In the genomic region with DNA sequence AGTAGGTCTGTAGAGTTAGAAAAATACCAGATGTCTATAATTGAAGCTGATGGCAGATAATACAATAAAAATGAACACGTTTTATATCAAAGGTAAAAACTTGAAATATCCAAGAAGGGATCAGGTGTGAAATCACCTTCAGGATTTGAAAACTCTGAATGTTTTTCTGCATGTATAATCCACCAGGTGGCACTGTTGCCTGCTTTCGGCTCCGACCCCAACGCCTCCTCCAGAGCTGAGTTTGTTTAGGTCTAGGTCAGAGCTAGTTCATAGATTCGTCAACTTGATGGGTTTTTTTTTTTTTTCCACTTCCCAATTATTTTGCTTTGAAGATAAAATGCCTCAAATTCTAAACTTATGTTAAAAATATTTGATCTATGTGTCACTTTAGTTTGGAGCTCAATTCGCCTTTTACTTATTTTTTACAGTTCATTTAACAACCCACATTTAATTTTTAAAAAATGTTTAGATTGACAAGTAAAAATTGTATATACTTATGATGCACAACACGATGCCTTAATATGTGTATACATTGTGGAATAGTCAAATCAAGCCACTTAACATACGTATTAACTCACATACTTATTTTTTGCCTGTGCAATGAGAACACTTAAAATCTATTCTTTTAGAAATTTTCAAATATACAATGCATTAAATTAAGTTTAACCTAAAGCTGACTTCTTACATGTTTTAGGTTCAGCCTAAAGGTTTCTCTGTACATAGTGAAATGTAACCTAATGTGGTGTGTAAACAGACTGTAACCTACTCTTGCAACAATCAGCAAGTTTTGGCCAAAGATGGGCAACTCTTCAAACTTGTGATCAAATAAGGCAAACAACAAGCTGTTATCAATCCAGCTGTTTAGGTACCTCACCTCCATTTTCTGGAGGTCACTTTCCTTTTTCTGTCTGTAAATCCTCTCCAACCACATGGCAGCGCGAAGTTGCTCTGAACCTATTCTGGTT, we compare ENCODE assay signal across 1 cellular context.
TF ChIP-seq lines count a peak whose summit lies in the region.

No MANE protein-coding gene starts in this region.

TF ChIP-seq in GM23338, 12 proteins besides CTCF, POLR2A, EP300 and RAD21 (continued from another document):
- TF ChIP-seq, protein P1, sequence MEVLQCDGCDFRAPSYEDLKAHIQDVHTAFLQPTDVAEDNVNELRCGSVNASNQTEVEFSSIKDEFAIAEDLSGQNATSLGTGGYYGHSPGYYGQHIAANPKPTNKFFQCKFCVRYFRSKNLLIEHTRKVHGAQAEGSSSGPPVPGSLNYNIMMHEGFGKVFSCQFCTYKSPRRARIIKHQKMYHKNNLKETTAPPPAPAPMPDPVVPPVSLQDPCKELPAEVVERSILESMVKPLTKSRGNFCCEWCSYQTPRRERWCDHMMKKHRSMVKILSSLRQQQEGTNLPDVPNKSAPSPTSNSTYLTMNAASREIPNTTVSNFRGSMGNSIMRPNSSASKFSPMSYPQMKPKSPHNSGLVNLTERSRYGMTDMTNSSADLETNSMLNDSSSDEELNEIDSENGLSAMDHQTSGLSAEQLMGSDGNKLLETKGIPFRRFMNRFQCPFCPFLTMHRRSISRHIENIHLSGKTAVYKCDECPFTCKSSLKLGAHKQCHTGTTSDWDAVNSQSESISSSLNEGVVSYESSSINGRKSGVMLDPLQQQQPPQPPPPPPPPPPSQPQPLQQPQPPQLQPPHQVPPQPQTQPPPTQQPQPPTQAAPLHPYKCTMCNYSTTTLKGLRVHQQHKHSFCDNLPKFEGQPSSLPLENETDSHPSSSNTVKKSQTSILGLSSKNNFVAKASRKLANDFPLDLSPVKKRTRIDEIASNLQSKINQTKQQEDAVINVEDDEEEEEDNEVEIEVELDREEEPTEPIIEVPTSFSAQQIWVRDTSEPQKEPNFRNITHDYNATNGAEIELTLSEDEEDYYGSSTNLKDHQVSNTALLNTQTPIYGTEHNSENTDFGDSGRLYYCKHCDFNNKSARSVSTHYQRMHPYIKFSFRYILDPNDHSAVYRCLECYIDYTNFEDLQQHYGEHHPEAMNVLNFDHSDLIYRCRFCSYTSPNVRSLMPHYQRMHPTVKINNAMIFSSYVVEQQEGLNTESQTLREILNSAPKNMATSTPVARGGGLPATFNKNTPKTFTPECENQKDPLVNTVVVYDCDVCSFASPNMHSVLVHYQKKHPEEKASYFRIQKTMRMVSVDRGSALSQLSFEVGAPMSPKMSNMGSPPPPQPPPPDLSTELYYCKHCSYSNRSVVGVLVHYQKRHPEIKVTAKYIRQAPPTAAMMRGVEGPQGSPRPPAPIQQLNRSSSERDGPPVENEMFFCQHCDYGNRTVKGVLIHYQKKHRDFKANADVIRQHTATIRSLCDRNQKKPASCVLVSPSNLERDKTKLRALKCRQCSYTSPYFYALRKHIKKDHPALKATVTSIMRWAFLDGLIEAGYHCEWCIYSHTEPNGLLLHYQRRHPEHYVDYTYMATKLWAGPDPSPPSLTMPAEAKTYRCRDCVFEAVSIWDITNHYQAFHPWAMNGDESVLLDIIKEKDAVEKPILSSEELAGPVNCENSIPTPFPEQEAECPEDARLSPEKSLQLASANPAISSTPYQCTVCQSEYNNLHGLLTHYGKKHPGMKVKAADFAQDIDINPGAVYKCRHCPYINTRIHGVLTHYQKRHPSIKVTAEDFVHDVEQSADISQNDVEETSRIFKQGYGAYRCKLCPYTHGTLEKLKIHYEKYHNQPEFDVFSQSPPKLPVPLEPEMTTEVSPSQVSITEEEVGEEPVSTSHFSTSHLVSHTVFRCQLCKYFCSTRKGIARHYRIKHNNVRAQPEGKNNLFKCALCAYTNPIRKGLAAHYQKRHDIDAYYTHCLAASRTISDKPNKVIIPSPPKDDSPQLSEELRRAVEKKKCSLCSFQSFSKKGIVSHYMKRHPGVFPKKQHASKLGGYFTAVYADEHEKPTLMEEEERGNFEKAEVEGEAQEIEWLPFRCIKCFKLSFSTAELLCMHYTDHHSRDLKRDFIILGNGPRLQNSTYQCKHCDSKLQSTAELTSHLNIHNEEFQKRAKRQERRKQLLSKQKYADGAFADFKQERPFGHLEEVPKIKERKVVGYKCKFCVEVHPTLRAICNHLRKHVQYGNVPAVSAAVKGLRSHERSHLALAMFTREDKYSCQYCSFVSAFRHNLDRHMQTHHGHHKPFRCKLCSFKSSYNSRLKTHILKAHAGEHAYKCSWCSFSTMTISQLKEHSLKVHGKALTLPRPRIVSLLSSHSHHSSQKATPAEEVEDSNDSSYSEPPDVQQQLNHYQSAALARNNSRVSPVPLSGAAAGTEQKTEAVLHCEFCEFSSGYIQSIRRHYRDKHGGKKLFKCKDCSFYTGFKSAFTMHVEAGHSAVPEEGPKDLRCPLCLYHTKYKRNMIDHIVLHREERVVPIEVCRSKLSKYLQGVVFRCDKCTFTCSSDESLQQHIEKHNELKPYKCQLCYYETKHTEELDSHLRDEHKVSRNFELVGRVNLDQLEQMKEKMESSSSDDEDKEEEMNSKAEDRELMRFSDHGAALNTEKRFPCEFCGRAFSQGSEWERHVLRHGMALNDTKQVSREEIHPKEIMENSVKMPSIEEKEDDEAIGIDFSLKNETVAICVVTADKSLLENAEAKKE (CRISPR knock-in tag; IDR thresholded peaks at IDR 0.05), result no peak
- TF ChIP-seq POLR2AphosphoS5 (IDR thresholded peaks at IDR 0.05; ENCODE audit: low read depth) (no peak), EZH2 (IDR thresholded peaks at IDR 0.05; ENCODE audit: low read depth, unreplicated experiment) (no peak), ZNF331 (CRISPR knock-in tag; IDR thresholded peaks at IDR 0.05; ENCODE audit: low read depth) (no peak), EZH2phosphoT487 (IDR thresholded peaks at IDR 0.05; ENCODE audit: unreplicated experiment) (no peak), JUNB (IDR thresholded peaks at IDR 0.05; ENCODE audit: unreplicated experiment) (no peak)
- TF ChIP-seq, protein P2, sequence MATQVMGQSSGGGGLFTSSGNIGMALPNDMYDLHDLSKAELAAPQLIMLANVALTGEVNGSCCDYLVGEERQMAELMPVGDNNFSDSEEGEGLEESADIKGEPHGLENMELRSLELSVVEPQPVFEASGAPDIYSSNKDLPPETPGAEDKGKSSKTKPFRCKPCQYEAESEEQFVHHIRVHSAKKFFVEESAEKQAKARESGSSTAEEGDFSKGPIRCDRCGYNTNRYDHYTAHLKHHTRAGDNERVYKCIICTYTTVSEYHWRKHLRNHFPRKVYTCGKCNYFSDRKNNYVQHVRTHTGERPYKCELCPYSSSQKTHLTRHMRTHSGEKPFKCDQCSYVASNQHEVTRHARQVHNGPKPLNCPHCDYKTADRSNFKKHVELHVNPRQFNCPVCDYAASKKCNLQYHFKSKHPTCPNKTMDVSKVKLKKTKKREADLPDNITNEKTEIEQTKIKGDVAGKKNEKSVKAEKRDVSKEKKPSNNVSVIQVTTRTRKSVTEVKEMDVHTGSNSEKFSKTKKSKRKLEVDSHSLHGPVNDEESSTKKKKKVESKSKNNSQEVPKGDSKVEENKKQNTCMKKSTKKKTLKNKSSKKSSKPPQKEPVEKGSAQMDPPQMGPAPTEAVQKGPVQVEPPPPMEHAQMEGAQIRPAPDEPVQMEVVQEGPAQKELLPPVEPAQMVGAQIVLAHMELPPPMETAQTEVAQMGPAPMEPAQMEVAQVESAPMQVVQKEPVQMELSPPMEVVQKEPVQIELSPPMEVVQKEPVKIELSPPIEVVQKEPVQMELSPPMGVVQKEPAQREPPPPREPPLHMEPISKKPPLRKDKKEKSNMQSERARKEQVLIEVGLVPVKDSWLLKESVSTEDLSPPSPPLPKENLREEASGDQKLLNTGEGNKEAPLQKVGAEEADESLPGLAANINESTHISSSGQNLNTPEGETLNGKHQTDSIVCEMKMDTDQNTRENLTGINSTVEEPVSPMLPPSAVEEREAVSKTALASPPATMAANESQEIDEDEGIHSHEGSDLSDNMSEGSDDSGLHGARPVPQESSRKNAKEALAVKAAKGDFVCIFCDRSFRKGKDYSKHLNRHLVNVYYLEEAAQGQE (IDR thresholded peaks at IDR 0.05; ENCODE audit: unreplicated experiment), result no peak
